18 cellular contexts compared by ENCODE assay signal in genomic region chr13:112058519-112058873, GRCh38. TPM values are rescaled to one million over a fixed set of nuclear protein-coding genes. Genes with fewer than 3 reads are reported as not detected.
"Had no signal": no experiment of that assay in that cellular context is flagged by ENCODE, and none has a peak within 500 bp of the region (broad histone marks: within the 10 kb centered on the region; RNA-seq: fewer than 3 reads in every experiment).

No MANE protein-coding gene starts in this region.

- ATAC-seq: left colon; stimulated activated effector memory CD8-positive, alpha-beta T cell treated with anti-CD3 and anti-CD28 coated beads, Interleukin-12 subunit alpha, Interleukin-12 subunit beta, amount 100 ng/mL, for 72 hours had no signal

- H3K27ac ChIP-seq: right atrium auricular region, skin epidermis, tibial nerve had no signal

- H3K9me3 ChIP-seq: right atrium auricular region, tibial nerve had no signal

- H3K9me3 Mint-ChIP-seq: stimulated activated effector memory CD8-positive, alpha-beta T cell treated with anti-CD3 and anti-CD28 coated beads, Interleukin-12 subunit alpha, Interleukin-12 subunit beta, amount 100 ng/mL, for 72 hours had no signal

- H3K4me3 ChIP-seq: right atrium auricular region, skin epidermis, tibial nerve had no signal

- DNase-seq: activated CD4-positive, alpha-beta T cell treated with anti-CD3 and anti-CD28 coated beads, Interleukin-2, amount 50 U/mL, for 1 hour; activated CD4-positive, CD25-positive, alpha-beta regulatory T cell; activated gamma-delta T cell; activated T-cell treated with anti-CD3 and anti-CD28 coated beads, Interleukin-2, amount 50 U/mL, for 1 hour; left colon; naive B cell; T-helper 2 cell had no signal

- H3K4me3 Mint-ChIP-seq: activated naive CD8-positive, alpha-beta T cell; stimulated activated effector memory CD8-positive, alpha-beta T cell treated with anti-CD3 and anti-CD28 coated beads, Interleukin-12 subunit alpha, Interleukin-12 subunit beta, amount 100 ng/mL, for 72 hours had no signal

- H3K36me3 Mint-ChIP-seq: activated naive CD8-positive, alpha-beta T cell had no signal

- H3K36me3 ChIP-seq: right atrium auricular region, tibial nerve had no signal

- H3K27ac Mint-ChIP-seq: activated naive CD8-positive, alpha-beta T cell; stimulated activated effector memory CD8-positive, alpha-beta T cell treated with anti-CD3 and anti-CD28 coated beads, Interleukin-12 subunit alpha, Interleukin-12 subunit beta, amount 100 ng/mL, for 72 hours had no signal

RNA-seq across cellular contexts. Expression of gene SOX1, which starts 8.5 kb away (rescaled TPM):
- total RNA-seq: activated CD8-positive, alpha-beta memory T cell treated with anti-CD3 and anti-CD28 coated beads for 36 hours; dermis microvascular lymphatic vessel endothelial cell; lung microvascular endothelial cell; posterior vena cava; right atrium auricular region; subcutaneous adipose tissue; tibial nerve had no signal
- polyA plus RNA-seq: esophagus had no signal
